ENCODE assay signal across 17 cellular contexts in genomic region chr2:39571197-39571731, GRCh38.
DNase-seq lines count a peak whose midpoint lies in the region; ATAC-seq, FAIRE-seq and TF ChIP-seq lines count a peak whose summit lies in the region.
"Had no signal": no experiment of that assay in that cellular context is flagged by ENCODE, and none has a peak within 500 bp of the region (broad histone marks: within the 10 kb centered on the region; RNA-seq: fewer than 3 reads in every experiment).

No MANE protein-coding gene starts in this region.

- H3K4me3 ChIP-seq in keratinocyte (ENCODE audit: control insufficient read depth in 2 of 3, extremely low read depth in 1 of 3, insufficient read depth in 2 of 3, low read depth in 1 of 3, low read length in 3 of 3) (no peak overlapping the region), smooth muscle cell (no peak overlapping the region)
- H3K4me3 ChIP-seq: mucosa of descending colon, prostate gland had no signal

- H3F3A ChIP-seq in smooth muscle cell (ENCODE audit: low read depth): no peaks in the 10 kb centered on the region

- DNase-seq in NCI-H226 (peak; percentile 88), cerebellar nuclear complex (lab: John Stamatoyannopoulos, UW) (peak; percentile 55 to 87), keratinocyte (ENCODE audit: low read depth, low spot score) (no peak), smooth muscle cell (lab: John Stamatoyannopoulos, UW; ENCODE audit: unreplicated experiment) (no peak), NCI-H1105 (lab: John Stamatoyannopoulos, UW) (no peak), NCI-H1694 (lab: John Stamatoyannopoulos, UW) (no peak)
- no peak for DNase-seq in activated naive CD4-positive, alpha-beta T cell treated with anti-CD3 and anti-CD28 coated beads, Interleukin-2, amount 50 U/mL, for 16 hours
- DNase-seq: activated CD8-positive, alpha-beta T cell treated with anti-CD3 and anti-CD28 coated beads, Interleukin-2, amount 10 ng/mL, durations not matched to agents 7 days and 5 days; activated effector memory CD4-positive, alpha-beta T cell treated with anti-CD3 and anti-CD28 coated beads, Interleukin-2, amount 50 U/mL, for 16 hours; mucosa of descending colon; NCI-H1105 treated with DMSO at 0.1 percent for 48 hours; NCI-H446; RPMI8226; stimulated activated CD4-positive, alpha-beta T cell treated with anti-CD3 and anti-CD28 coated beads, Interleukin-4, amount 100 ng/mL, for 4 hours; stimulated activated naive CD8-positive, alpha-beta T cell treated with anti-CD3 and anti-CD28 coated beads, Interleukin-15, Interleukin-2, amounts not matched to agents 100 U/mL and 50 U/mL, for 24 hours had no signal

- H3K36me3 ChIP-seq in keratinocyte (ENCODE audit: control insufficient read depth in 2 of 2, extremely low read depth in 1 of 2, insufficient read depth in 2 of 2, low read length in 2 of 2) (no peaks in the 10 kb centered on the region), smooth muscle cell (ENCODE audit: low read depth) (no peaks in the 10 kb centered on the region)
- H3K36me3 ChIP-seq: prostate gland had no signal

- H3K27me3 ChIP-seq in keratinocyte (ENCODE audit: control insufficient read depth, extremely low read depth, insufficient read depth, low read length): no peaks in the 10 kb centered on the region
- H3K27me3 ChIP-seq in smooth muscle cell (ENCODE audit: low read depth): no peaks in the 10 kb centered on the region

- FAIRE-seq in keratinocyte (lab: Jason Lieb, UNC): peak; percentile 82

- peaks cover 30% of the 10 kb centered on the region for H3K4me1 ChIP-seq in keratinocyte (ENCODE audit: control insufficient read depth, extremely low read depth, insufficient read depth, low read length)
- no peaks in the 10 kb centered on the region for H3K4me1 ChIP-seq in smooth muscle cell (ENCODE audit: low read depth)

- H2AFZ ChIP-seq in keratinocyte (ENCODE audit: control insufficient read depth, low read length) (peak overlapping the region; percentile 75), smooth muscle cell (ENCODE audit: low read depth) (no peak overlapping the region)

- H4K20me1 ChIP-seq in keratinocyte (ENCODE audit: control insufficient read depth, extremely low read depth, insufficient read depth, low read length): no peaks in the 10 kb centered on the region
- no peaks in the 10 kb centered on the region for H4K20me1 ChIP-seq in smooth muscle cell (ENCODE audit: low read depth)

- WGBS in smooth muscle cell (ENCODE audit: low lambda C conversion rate): 30% methylated on average over 5 of the region's 5 CpGs

- dilution Hi-C loops in keratinocyte (cut with MboI; ENCODE audit: extremely low pct_ligation_motif_present, low sequenced_read_pairs): no loop called here

- H3K79me2 ChIP-seq in keratinocyte (ENCODE audit: control insufficient read depth, insufficient read depth, low read length) (no peaks in the 10 kb centered on the region), smooth muscle cell (ENCODE audit: low read depth) (no peaks in the 10 kb centered on the region)

- no peaks in the 10 kb centered on the region for H3K9me3 ChIP-seq in keratinocyte (ENCODE audit: control insufficient read depth, low read depth, low read length)
- no peaks in the 10 kb centered on the region for H3K9me3 ChIP-seq in smooth muscle cell (replicated peaks; ENCODE audit: low read depth)
- H3K9me3 ChIP-seq: mucosa of descending colon, prostate gland had no signal

- peak overlapping the region; percentile 35 for H3K27ac ChIP-seq in keratinocyte (ENCODE audit: control insufficient read depth, insufficient read depth, low read length)
- H3K27ac ChIP-seq in smooth muscle cell (ENCODE audit: low read depth): peak overlapping the region; percentile 17
- H3K27ac ChIP-seq: prostate gland had no signal

- TF ChIP-seq CTCF in keratinocyte (optimal IDR thresholded peaks at IDR 0.05 in 1 of 3, IDR thresholded peaks at IDR 0.05 in 1 of 3, conservative IDR thresholded peaks at IDR 0.05 in 1 of 3; ENCODE audit: extremely low read depth in 1 of 3, insufficient read depth in 2 of 3, low read length in 3 of 3) (peak in 1 of 3 experiments; percentile 15), smooth muscle cell (IDR thresholded peaks at IDR 0.05; ENCODE audit: borderline replicate concordance, insufficient read depth, poor library complexity, severe bottlenecking) (no peak)

- peak overlapping the region; percentile 65 for H3K4me2 ChIP-seq in keratinocyte (ENCODE audit: control insufficient read depth, extremely low read depth, insufficient read depth, low read depth, low read length)
- peak overlapping the region; percentile 44 for H3K4me2 ChIP-seq in smooth muscle cell

- ATAC-seq in GM18873 (IDR thresholded peaks at IDR 0.05; ENCODE audit: low FRiP score, unreplicated experiment): no peak
- ATAC-seq: activated CD8-positive, alpha-beta T cell treated with anti-CD3 and anti-CD28 coated beads, Interleukin-2, amount 10 ng/mL, durations not matched to agents 7 days and 5 days; mucosa of descending colon; stimulated activated naive CD8-positive, alpha-beta T cell treated with anti-CD3 and anti-CD28 coated beads, Interleukin-15, Interleukin-2, amounts not matched to agents 100 U/mL and 50 U/mL, for 24 hours had no signal

- H3K9me1 ChIP-seq in keratinocyte (ENCODE audit: control insufficient read depth, extremely low read depth, insufficient read depth, low read length): no peaks in the 10 kb centered on the region

- peak overlapping the region; percentile 4 for H3K9ac ChIP-seq in keratinocyte (ENCODE audit: control insufficient read depth, extremely low read depth, insufficient read depth, low read length)
- H3K9ac ChIP-seq in smooth muscle cell (ENCODE audit: low read depth): no peak overlapping the region

Comparison
In these comparisons a context has a peak if more than half of its experiments do, and no peak if none do; other contexts are left out.
1. DNase-seq: peak in NCI-H226 (single experiment) and cerebellar nuclear complex (2 of 2); none in keratinocyte (single experiment), smooth muscle cell (single experiment), activated naive CD4-positive, alpha-beta T cell treated with anti-CD3 and anti-CD28 coated beads, Interleukin-2, amount 50 U/mL, for 16 hours (single experiment), NCI-H1105 (single experiment) and NCI-H1694 (single experiment).